8 cellular contexts compared by ENCODE assay signal in genomic region chr19:8184274-8184673, GRCh38. TPM values are rescaled to one million over a fixed set of nuclear protein-coding genes. Genes with fewer than 3 reads are reported as not detected.
"Had no signal": no experiment of that assay in that cellular context is flagged by ENCODE, and none has a peak within 500 bp of the region (broad histone marks: within the 10 kb centered on the region; RNA-seq: fewer than 3 reads in every experiment).

No MANE protein-coding gene starts in this region.

- H3K4me3 ChIP-seq: GM12878 had no signal

- FAIRE-seq: G401.6, GM12878, GM12891, GM12892, GM18507, GM19239 had no signal

- DNase-seq: GDM1, GF-D8 had no signal

- ATAC-seq: GM12878 had no signal

RNA-seq across cellular contexts. Expression of gene FBN3, which starts 34.9 kb away (rescaled TPM):
- polyA plus RNA-seq: GM12878 had no signal
